Comparison of ENCODE assay signal across 19 cellular contexts in the genomic region with DNA sequence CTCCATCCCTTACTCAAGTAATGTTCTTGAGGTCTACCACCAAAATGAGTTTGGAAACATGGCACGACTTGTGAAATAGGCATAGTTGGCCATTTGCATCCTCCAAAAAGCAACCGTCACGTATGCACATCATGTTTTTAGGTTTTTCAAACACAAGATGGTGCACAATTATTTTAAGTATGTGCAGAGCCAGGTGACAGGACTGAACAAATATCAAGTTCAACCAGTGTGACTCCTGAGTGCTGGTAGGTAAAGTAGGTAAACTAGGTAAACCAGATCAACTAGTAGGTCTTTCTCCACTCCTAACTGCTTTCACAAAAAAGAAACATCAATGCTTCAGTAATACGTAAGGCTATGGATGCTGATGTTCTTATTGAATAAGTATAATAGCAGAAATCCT.
"Had no signal": no experiment of that assay in that cellular context is flagged by ENCODE, and none has a peak within 500 bp of the region (broad histone marks: within the 10 kb centered on the region; RNA-seq: fewer than 3 reads in every experiment).

No MANE protein-coding gene starts in this region.

- DNase-seq: colonic mucosa; dermis blood vessel endothelial cell; heart left ventricle; hippocampal formation; left colon; left ventricle myocardium superior; natural killer cell; posterior cingulate gyrus; stimulated activated CD4-positive, alpha-beta T cell treated with anti-CD3 and anti-CD28 coated beads, Interleukin-2, amount 100 ng/mL, for 24 hours; stimulated activated CD4-positive, alpha-beta T cell treated with anti-CD3 and anti-CD28 coated beads, Interleukin-4, amount 100 ng/mL, for 4 hours; stimulated activated naive B cell treated with anti-CD40 and anti-IgM and Interleukin-4, amounts not matched to agents 10 μg/mL and 1 μg/mL and 100 μg/mL, for 72 hours; stimulated activated naive CD8-positive, alpha-beta T cell treated with anti-CD3 and anti-CD28 coated beads, Interleukin-15, amount 100 ng/mL, for 72 hours; testis; upper lobe of left lung; uterus had no signal

- H3K4me3 ChIP-seq: colonic mucosa, heart left ventricle, lung, testis, upper lobe of left lung, uterus had no signal

- H3K27me3 ChIP-seq: colonic mucosa, heart left ventricle, testis, upper lobe of left lung, uterus had no signal

- FAIRE-seq: endothelial cell of umbilical vein, frontal cortex had no signal

- H3K9me3 ChIP-seq: colonic mucosa, heart left ventricle, testis, upper lobe of left lung, uterus had no signal

- H3K27ac ChIP-seq: colonic mucosa, testis, upper lobe of left lung, uterus had no signal

- H3K4me1 ChIP-seq: uterus had no signal

- H3K36me3 ChIP-seq: colonic mucosa, heart left ventricle, upper lobe of left lung, uterus had no signal

- ATAC-seq: heart left ventricle; left colon; left ventricle myocardium superior; natural killer cell; sciatic nerve; stimulated activated naive B cell treated with anti-CD40 and anti-IgM and Interleukin-4, amounts not matched to agents 10 μg/mL and 1 μg/mL and 100 μg/mL, for 72 hours; stimulated activated naive CD8-positive, alpha-beta T cell treated with anti-CD3 and anti-CD28 coated beads, Interleukin-15, amount 100 ng/mL, for 72 hours had no signal
